In genomic region chr6:144908004-144908403, GRCh38 we compare ENCODE assay signal across 23 cellular contexts.
"Had no signal": no experiment of that assay in that cellular context is flagged by ENCODE, and none has a peak within 500 bp of the region (broad histone marks: within the 10 kb centered on the region; RNA-seq: fewer than 3 reads in every experiment).

No MANE protein-coding gene starts in this region.

- H3K27me3 Mint-ChIP-seq: type B pancreatic cell had no signal

- H3K4me1 ChIP-seq: colonic mucosa, left ventricle myocardium inferior, right atrium auricular region, stomach had no signal

- H3K4me3 ChIP-seq: colonic mucosa, left ventricle myocardium inferior, lower lobe of right lung, ovary, right atrium auricular region, sigmoid colon, skin epidermis, stomach, thyroid gland had no signal

- H3K4me3 Mint-ChIP-seq: endodermal cell, memory B cell, mesothelial cell of epicardium, natural killer cell, neural crest cell, type B pancreatic cell had no signal

- H3K9me3 ChIP-seq: colonic mucosa, lower lobe of right lung, ovary, right atrium auricular region, sigmoid colon, thyroid gland had no signal

- H3K27ac ChIP-seq: colonic mucosa, left ventricle myocardium inferior, lower lobe of right lung, ovary, right atrium auricular region, sigmoid colon, skin epidermis, stomach, thyroid gland had no signal

- H3K27me3 ChIP-seq: colonic mucosa, ovary, right atrium auricular region, sigmoid colon, stomach, thyroid gland had no signal

- DNase-seq: colonic mucosa; dermis blood vessel endothelial cell; effector CD4-positive, alpha-beta T cell; endodermal cell; foreskin fibroblast; kidney; left cardiac atrium; left ventricle myocardium inferior; lower lobe of right lung; natural killer cell; ovary; sigmoid colon; stimulated activated CD4-positive, alpha-beta T cell treated with anti-CD3 and anti-CD28 coated beads, Interleukin-2, amount 100 ng/mL, for 24 hours; stimulated activated CD4-positive, alpha-beta T cell treated with anti-CD3 and anti-CD28 coated beads, Interleukin-4, amount 100 ng/mL, for 4 hours; stimulated activated naive CD4-positive, alpha-beta T cell; stomach; thyroid gland had no signal

- H3K27ac Mint-ChIP-seq: endodermal cell, memory B cell, mesothelial cell of epicardium, natural killer cell, type B pancreatic cell had no signal

- H3K36me3 ChIP-seq: colonic mucosa, left ventricle myocardium inferior, lower lobe of right lung, ovary, right atrium auricular region, sigmoid colon, stomach, thyroid gland had no signal

- H3K36me3 Mint-ChIP-seq: memory B cell, mesothelial cell of epicardium, type B pancreatic cell had no signal

- H3K4me1 Mint-ChIP-seq: endodermal cell, memory B cell had no signal
